ENCODE assay signal across 26 cellular contexts in genomic region chr5:6850033-6850432, GRCh38.
A peak's percentile ranks its signal among the peaks of the same experiment; 100 is the strongest.
DNase-seq lines count a peak whose midpoint lies in the region; ATAC-seq and TF ChIP-seq lines count a peak whose summit lies in the region.
"Had no signal": no experiment of that assay in that cellular context is flagged by ENCODE, and none has a peak within 500 bp of the region (broad histone marks: within the 10 kb centered on the region; RNA-seq: fewer than 3 reads in every experiment).

No MANE protein-coding gene starts in this region.

- H3K27me3 Mint-ChIP-seq in activated CD8-positive, alpha-beta memory T cell treated with anti-CD3 and anti-CD28 coated beads, Interleukin-2, amount 10 ng/mL, durations not matched to agents 7 days and 5 days = peaks cover 4% of the 10 kb centered on the region
- H3K27me3 Mint-ChIP-seq: B cell had no signal

- TF ChIP-seq CTCF in suprapubic skin (IDR thresholded peaks at IDR 0.05) = no peak

- TF ChIP-seq EP300 in suprapubic skin (IDR thresholded peaks at IDR 0.05) = no peak

- H3K9me3 Mint-ChIP-seq in activated CD8-positive, alpha-beta memory T cell treated with anti-CD3 and anti-CD28 coated beads, Interleukin-2, amount 10 ng/mL, durations not matched to agents 7 days and 5 days (ENCODE audit: low read depth) = peaks cover 10% of the 10 kb centered on the region

- TF ChIP-seq POLR2A in suprapubic skin (IDR thresholded peaks at IDR 0.05) = no peak

- ATAC-seq in activated CD8-positive, alpha-beta memory T cell treated with anti-CD3 and anti-CD28 coated beads, Interleukin-2, amount 10 ng/mL, durations not matched to agents 7 days and 5 days = peak; percentile 23
- peak; percentile 11 for ATAC-seq in stimulated activated naive CD8-positive, alpha-beta T cell treated with anti-CD3 and anti-CD28 coated beads, Interleukin-15, Interleukin-2, amounts not matched to agents 100 U/mL and 50 U/mL, for 24 hours
- ATAC-seq: CD8-positive, alpha-beta T cell; GM12878; GM23338; Right ventricle myocardium inferior had no signal

- H3K36me3 ChIP-seq in suprapubic skin = no peaks in the 10 kb centered on the region
- H3K36me3 ChIP-seq: MG63, SJCRH30 had no signal

- no peak overlapping the region for H3K4me3 Mint-ChIP-seq in activated CD8-positive, alpha-beta memory T cell treated with anti-CD3 and anti-CD28 coated beads, Interleukin-2, amount 10 ng/mL, durations not matched to agents 7 days and 5 days
- H3K4me3 Mint-ChIP-seq: B cell; CD8-positive, alpha-beta T cell; GM23338 had no signal

- no peaks in the 10 kb centered on the region for H3K36me3 Mint-ChIP-seq in activated CD8-positive, alpha-beta memory T cell treated with anti-CD3 and anti-CD28 coated beads, Interleukin-2, amount 10 ng/mL, durations not matched to agents 7 days and 5 days
- H3K36me3 Mint-ChIP-seq: CD8-positive, alpha-beta T cell had no signal

- H3K9me3 ChIP-seq in suprapubic skin = no peaks in the 10 kb centered on the region
- H3K9me3 ChIP-seq: Caco-2, SJCRH30 had no signal

- WGBS in suprapubic skin = 72% methylated on average over 6 of the region's 6 CpGs

- peak; percentile 65 for DNase-seq in NK-92 treated with Interleukin-12 subunit alpha and Interleukin-12 subunit beta, amount 100 ng/mL, for 24 hours (lab: John Stamatoyannopoulos, UW)
- DNase-seq in NK-92 (lab: John Stamatoyannopoulos, UW; ENCODE audit: unreplicated experiment) = no peak
- DNase-seq in activated CD8-positive, alpha-beta memory T cell treated with anti-CD3 and anti-CD28 coated beads, Interleukin-2, amount 10 ng/mL, durations not matched to agents 7 days and 5 days = no peak
- DNase-seq in activated CD8-positive, alpha-beta memory T cell treated with anti-CD3 and anti-CD28 coated beads, Interleukin-2, amount 50 U/mL, for 4 hours = no peak
- DNase-seq in RPMI7951 (ENCODE audit: low read depth) = peak; percentile 25
- no peak for DNase-seq in stimulated activated naive CD8-positive, alpha-beta T cell treated with anti-CD3 and anti-CD28 coated beads, Interleukin-15, Interleukin-2, amounts not matched to agents 100 U/mL and 50 U/mL, for 24 hours
- DNase-seq in suprapubic skin (ENCODE audit: low spot score in 2 of 2) = no peak
- no peak for DNase-seq in foreskin melanocyte
- DNase-seq: Caco-2; CD8-positive, alpha-beta T cell; HCEC 1CT; IMR-90; KG1; MG63; NCI-H1694; NCI-H2029 treated with DMSO at 0.1 percent for 48 hours; NCI-H446 treated with DMSO at 0.1 percent for 48 hours; NCI-H526; NCI-H82; SJCRH30 had no signal

- H3K27me3 ChIP-seq in suprapubic skin = no peaks in the 10 kb centered on the region
- H3K27me3 ChIP-seq: MG63, SJCRH30 had no signal

- CTCF ChIA-PET in activated CD8-positive, alpha-beta memory T cell treated with anti-CD3 and anti-CD28 coated beads, Interleukin-2, amount 10 ng/mL, durations not matched to agents 7 days and 5 days (lab: Charles Lee) = no interaction called here

- no peak overlapping the region for H3K27ac ChIP-seq in suprapubic skin
- H3K27ac ChIP-seq: 22Rv1, C4-2B, SJCRH30 had no signal

- no peak overlapping the region for H3K4me3 ChIP-seq in suprapubic skin
- H3K4me3 ChIP-seq: GM12878, GM23338, MG63, SJCRH30 had no signal

- H3K27ac Mint-ChIP-seq in activated CD8-positive, alpha-beta memory T cell treated with anti-CD3 and anti-CD28 coated beads, Interleukin-2, amount 10 ng/mL, durations not matched to agents 7 days and 5 days = no peak overlapping the region
- H3K27ac Mint-ChIP-seq: B cell; CD8-positive, alpha-beta T cell; GM23338 had no signal

- peaks cover 7% of the 10 kb centered on the region for H3K4me1 Mint-ChIP-seq in activated CD8-positive, alpha-beta memory T cell treated with anti-CD3 and anti-CD28 coated beads, Interleukin-2, amount 10 ng/mL, durations not matched to agents 7 days and 5 days
- H3K4me1 Mint-ChIP-seq: B cell had no signal

- no peaks in the 10 kb centered on the region for H3K4me1 ChIP-seq in suprapubic skin
- H3K4me1 ChIP-seq: Caco-2, SJCRH30 had no signal

Comparison
In these comparisons a context has a peak if more than half of its experiments do, and no peak if none do; other contexts are left out.
1. DNase-seq: peak in NK-92 treated with Interleukin-12 subunit alpha and Interleukin-12 subunit beta, amount 100 ng/mL, for 24 hours (single experiment) and RPMI7951 (single experiment); none in NK-92 (single experiment), activated CD8-positive, alpha-beta memory T cell treated with anti-CD3 and anti-CD28 coated beads, Interleukin-2, amount 10 ng/mL, durations not matched to agents 7 days and 5 days (single experiment), activated CD8-positive, alpha-beta memory T cell treated with anti-CD3 and anti-CD28 coated beads, Interleukin-2, amount 50 U/mL, for 4 hours (single experiment), stimulated activated naive CD8-positive, alpha-beta T cell treated with anti-CD3 and anti-CD28 coated beads, Interleukin-15, Interleukin-2, amounts not matched to agents 100 U/mL and 50 U/mL, for 24 hours (single experiment), suprapubic skin (0 of 2) and foreskin melanocyte (single experiment).